Comparison of ENCODE assay signal across 10 cellular contexts in genomic region chr9:72509053-72509452, GRCh38. TPM values are rescaled to one million over a fixed set of nuclear protein-coding genes. Genes with fewer than 3 reads are reported as not detected.
DNase-seq lines count a peak whose midpoint lies in the region; ATAC-seq and TF ChIP-seq lines count a peak whose summit lies in the region.
"Had no signal": no experiment of that assay in that cellular context is flagged by ENCODE, and none has a peak within 500 bp of the region (broad histone marks: within the 10 kb centered on the region; RNA-seq: fewer than 3 reads in every experiment).

No MANE protein-coding gene starts in this region.

- no peaks in the 10 kb centered on the region for H3K27me3 Mint-ChIP-seq in activated T-cell treated with anti-CD3 and anti-CD28 coated beads, Interleukin-2, amount 50 U/mL, for 72 hours (ENCODE audit: low read depth)
- H3K27me3 Mint-ChIP-seq in CD8-positive, alpha-beta memory T cell, result peaks cover 0 to 2% of the 10 kb centered on the region in 2 donors

- H3K4me1 Mint-ChIP-seq in activated T-cell treated with anti-CD3 and anti-CD28 coated beads, Interleukin-2, amount 50 U/mL, for 72 hours (ENCODE audit: low read depth), result peaks cover 17% of the 10 kb centered on the region
- peaks cover 13% of the 10 kb centered on the region for H3K4me1 Mint-ChIP-seq in stimulated activated effector memory CD8-positive, alpha-beta T cell treated with anti-CD3 and anti-CD28 coated beads, Interleukin-12 subunit alpha, Interleukin-12 subunit beta, amount 100 ng/mL, for 72 hours
- no peaks in the 10 kb centered on the region for H3K4me1 Mint-ChIP-seq in CD8-positive, alpha-beta memory T cell

- no peak overlapping the region for H3K4me3 ChIP-seq in choroid plexus epithelial cell (ENCODE audit: low read depth, low read length)
- no peak overlapping the region for H3K4me3 ChIP-seq in CD8-positive, alpha-beta memory T cell (ENCODE audit: low read length)
- H3K4me3 ChIP-seq: tibial artery had no signal

- peak overlapping the region; percentile 69 to 91 for H3K4me3 Mint-ChIP-seq in activated T-cell treated with anti-CD3 and anti-CD28 coated beads, Interleukin-2, amount 50 U/mL, for 72 hours
- peak overlapping the region; percentile 47 for H3K4me3 Mint-ChIP-seq in stimulated activated effector memory CD8-positive, alpha-beta T cell treated with anti-CD3 and anti-CD28 coated beads, Interleukin-12 subunit alpha, Interleukin-12 subunit beta, amount 100 ng/mL, for 72 hours
- no peak overlapping the region for H3K4me3 Mint-ChIP-seq in CD8-positive, alpha-beta memory T cell

- H3K27ac ChIP-seq in CD8-positive, alpha-beta memory T cell (ENCODE audit: low read depth, low read length), result no peak overlapping the region
- H3K27ac ChIP-seq: tibial artery had no signal

- no peaks in the 10 kb centered on the region for H3K27me3 ChIP-seq in CD8-positive, alpha-beta memory T cell (ENCODE audit: insufficient read depth, low read length, poor library complexity, severe bottlenecking)
- H3K27me3 ChIP-seq: tibial artery had no signal

- DNase-seq in activated T-cell treated with anti-CD3 and anti-CD28 coated beads, Interleukin-2, amount 50 U/mL, for 72 hours, result no peak
- DNase-seq in activated T-cell treated with anti-CD3 and anti-CD28 coated beads for 4 hours, result no peak
- DNase-seq in choroid plexus epithelial cell (ENCODE audit: low read depth), result peak; percentile 30
- no peak for DNase-seq in stimulated activated effector memory CD8-positive, alpha-beta T cell treated with anti-CD3 and anti-CD28 coated beads, Interleukin-12 subunit alpha, Interleukin-12 subunit beta, amount 100 ng/mL, for 72 hours (ENCODE audit: low spot score in 2 of 2)
- DNase-seq in stimulated activated CD4-positive, alpha-beta T cell treated with anti-CD3 and anti-CD28 coated beads, Interleukin-4, amount 100 ng/mL, for 4 hours, result no peak
- DNase-seq in HEK293T (ENCODE audit: extremely low spot score), result no peak
- DNase-seq in CD8-positive, alpha-beta memory T cell, result no peak
- DNase-seq: left cardiac atrium, tibial artery had no signal

- H3K4me1 ChIP-seq in CD8-positive, alpha-beta memory T cell (ENCODE audit: insufficient read depth, low read length), result no peaks in the 10 kb centered on the region
- H3K4me1 ChIP-seq: tibial artery had no signal

- H3K9me3 ChIP-seq in CD8-positive, alpha-beta memory T cell (ENCODE audit: low read length), result no peaks in the 10 kb centered on the region
- H3K9me3 ChIP-seq: tibial artery had no signal

- no peaks in the 10 kb centered on the region for H3K36me3 ChIP-seq in CD8-positive, alpha-beta memory T cell (ENCODE audit: insufficient read depth, low read length)
- H3K36me3 ChIP-seq: tibial artery had no signal

- no peaks in the 10 kb centered on the region for H3K36me3 Mint-ChIP-seq in activated T-cell treated with anti-CD3 and anti-CD28 coated beads, Interleukin-2, amount 50 U/mL, for 72 hours (ENCODE audit: insufficient read depth in 2 of 2)
- no peaks in the 10 kb centered on the region for H3K36me3 Mint-ChIP-seq in stimulated activated effector memory CD8-positive, alpha-beta T cell treated with anti-CD3 and anti-CD28 coated beads, Interleukin-12 subunit alpha, Interleukin-12 subunit beta, amount 100 ng/mL, for 72 hours
- peaks cover 0 to 5% (median 0%) of the 10 kb centered on the region in 3 donors for H3K36me3 Mint-ChIP-seq in CD8-positive, alpha-beta memory T cell

- ATAC-seq in activated T-cell treated with anti-CD3 and anti-CD28 coated beads, Interleukin-2, amount 50 U/mL, for 72 hours (replicated peaks in 1 of 2), result peak; percentile 40 to 67
- peak; percentile 24 for ATAC-seq in HG03460 (IDR thresholded peaks at IDR 0.05; ENCODE audit: unreplicated experiment)
- peak; percentile 67 for ATAC-seq in stimulated activated effector memory CD8-positive, alpha-beta T cell treated with anti-CD3 and anti-CD28 coated beads, Interleukin-12 subunit alpha, Interleukin-12 subunit beta, amount 100 ng/mL, for 72 hours

- POLR2A ChIA-PET in HEK293T (lab: Yijun Ruan, JAX), result no interaction called here
- POLR2A ChIA-PET in CD8-positive, alpha-beta memory T cell (lab: Charles Lee), result no interaction called here

- H3K9me3 Mint-ChIP-seq in activated T-cell treated with anti-CD3 and anti-CD28 coated beads, Interleukin-2, amount 50 U/mL, for 72 hours, result no peaks in the 10 kb centered on the region
- H3K9me3 Mint-ChIP-seq in stimulated activated effector memory CD8-positive, alpha-beta T cell treated with anti-CD3 and anti-CD28 coated beads, Interleukin-12 subunit alpha, Interleukin-12 subunit beta, amount 100 ng/mL, for 72 hours, result no peaks in the 10 kb centered on the region
- H3K9me3 Mint-ChIP-seq in CD8-positive, alpha-beta memory T cell, result no peaks in the 10 kb centered on the region

- CTCF ChIA-PET in HEK293T (lab: Yijun Ruan, JAX), result no interaction called here
- CTCF ChIA-PET in CD8-positive, alpha-beta memory T cell (lab: Charles Lee), result interaction anchor here (0.6 to 1.1 kb wide), 2 partner anchors 10 to 28 kb away, joined by 3 to 4 read pairs; no protein-coding TSS in a partner anchor

- peak overlapping the region; percentile 98 for H3K27ac Mint-ChIP-seq in activated T-cell treated with anti-CD3 and anti-CD28 coated beads, Interleukin-2, amount 50 U/mL, for 72 hours
- peak overlapping the region; percentile 91 for H3K27ac Mint-ChIP-seq in stimulated activated effector memory CD8-positive, alpha-beta T cell treated with anti-CD3 and anti-CD28 coated beads, Interleukin-12 subunit alpha, Interleukin-12 subunit beta, amount 100 ng/mL, for 72 hours
- H3K27ac Mint-ChIP-seq in CD8-positive, alpha-beta memory T cell, result no peak overlapping the region

- TF ChIP-seq CTCF in choroid plexus epithelial cell (conservative IDR thresholded peaks at IDR 0.05; ENCODE audit: low read depth, low read length), result no peak

TF ChIP-seq in HEK293T, 16 proteins besides CTCF, POLR2A, EP300 and RAD21:
- no peak for TF ChIP-seq TARDBP (IDR thresholded peaks at IDR 0.05)
- TF ChIP-seq FOXA1 (IDR thresholded peaks at IDR 0.05), result no peak
- TF ChIP-seq BHLHE40 (IDR thresholded peaks at IDR 0.05; ENCODE audit: borderline replicate concordance), result no peak
- TF ChIP-seq FOXM1 (IDR thresholded peaks at IDR 0.05; ENCODE audit: borderline replicate concordance), result no peak

RNA-seq across cellular contexts. Expression of gene TMC1, which starts 12.4 kb away (rescaled TPM):
- total RNA-seq in activated T-cell treated with anti-CD3 and anti-CD28 coated beads, Interleukin-2, amount 50 U/mL, for 72 hours, result under 1 TPM in 1 of 2 donors, not detected in 1; 0.43 TPM
- not detected for total RNA-seq in CD8-positive, alpha-beta memory T cell
- not detected for polyA plus RNA-seq in CD8-positive, alpha-beta memory T cell

Comparison
In these comparisons a context has a peak if more than half of its experiments do, and no peak if none do; other contexts are left out.
1. H3K27ac Mint-ChIP-seq: peak in activated T-cell treated with anti-CD3 and anti-CD28 coated beads, Interleukin-2, amount 50 U/mL, for 72 hours (single experiment) and stimulated activated effector memory CD8-positive, alpha-beta T cell treated with anti-CD3 and anti-CD28 coated beads, Interleukin-12 subunit alpha, Interleukin-12 subunit beta, amount 100 ng/mL, for 72 hours (single experiment); none in CD8-positive, alpha-beta memory T cell (0 of 8).
2. H3K4me3 Mint-ChIP-seq: peak in activated T-cell treated with anti-CD3 and anti-CD28 coated beads, Interleukin-2, amount 50 U/mL, for 72 hours (2 of 2) and stimulated activated effector memory CD8-positive, alpha-beta T cell treated with anti-CD3 and anti-CD28 coated beads, Interleukin-12 subunit alpha, Interleukin-12 subunit beta, amount 100 ng/mL, for 72 hours (single experiment); none in CD8-positive, alpha-beta memory T cell (0 of 7).
3. Peak in every context shown above with its lines, with median percentiles within 50 percentile points of each other: ATAC-seq.